8 cellular contexts compared by ENCODE assay signal in the genomic region with DNA sequence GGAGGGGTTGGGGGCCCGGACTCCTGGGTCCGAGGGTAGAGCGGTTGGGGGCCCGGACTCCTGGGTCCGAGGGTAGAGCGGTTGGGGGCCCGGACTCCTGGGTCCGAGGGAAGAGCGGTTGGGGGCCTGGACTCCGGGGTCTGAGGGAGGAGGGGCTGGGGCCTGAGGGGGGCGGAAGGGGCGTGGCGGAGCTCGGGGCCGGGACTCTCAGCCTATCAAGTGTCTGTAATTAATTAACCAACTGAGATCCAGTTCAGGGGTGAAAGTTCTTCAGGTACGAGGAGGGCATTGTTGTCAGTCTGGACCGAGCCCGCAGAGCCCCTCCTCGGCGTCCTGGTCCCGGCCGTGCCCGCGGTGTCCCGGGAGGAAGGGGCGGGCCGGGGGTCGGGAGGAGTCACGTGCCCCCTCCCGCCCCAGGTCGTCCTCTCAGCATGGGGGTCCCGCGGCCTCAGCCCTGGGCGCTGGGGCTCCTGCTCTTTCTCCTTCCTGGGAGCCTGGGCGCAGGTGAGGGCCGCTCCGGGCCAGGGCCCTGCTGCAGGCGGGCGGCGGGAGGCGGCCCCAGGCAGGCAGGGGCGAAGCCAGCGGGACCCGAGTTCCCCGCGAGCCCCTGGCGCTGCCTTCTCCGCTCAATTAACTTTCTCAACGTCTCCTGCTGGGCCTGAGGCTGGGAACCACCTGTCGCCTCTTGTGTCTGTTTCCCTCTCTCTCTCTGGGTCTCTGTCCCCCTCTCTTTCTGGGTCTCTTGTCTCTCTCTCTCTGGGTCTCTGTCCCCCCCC. TPM values are rescaled to one million over a fixed set of nuclear protein-coding genes. Genes with fewer than 3 reads are reported as not detected.
DNase-seq lines count a peak whose midpoint lies in the region; ATAC-seq and TF ChIP-seq lines count a peak whose summit lies in the region.

No MANE protein-coding gene starts in this region.

- H3K27me3 ChIP-seq in H9 (ENCODE audit: insufficient read depth, low read length) (no peaks in the 10 kb centered on the region), ectodermal cell (ENCODE audit: control insufficient read depth, insufficient read depth, low read length, poor library complexity, severe bottlenecking) (no peaks in the 10 kb centered on the region), mononuclear cell (ENCODE audit: insufficient read depth, low read length) (no peaks in the 10 kb centered on the region), upper lobe of left lung (no peaks in the 10 kb centered on the region)

- ATAC-seq in SK-N-SH treated with all-trans-retinoic acid at 6 μM for 48 hours (peak; percentile 84), upper lobe of left lung (ENCODE audit: low FRiP score in 2 of 2) (peak; percentile 71 to 81), HG03521 (IDR thresholded peaks at IDR 0.05; ENCODE audit: unreplicated experiment) (no peak)

- H3K4me2 ChIP-seq in H9 (ENCODE audit: insufficient read depth, insufficient read length, low read length): peak overlapping the region; percentile 51

- H3K4me1 ChIP-seq in H9 (ENCODE audit: insufficient read depth, low read length) (no peaks in the 10 kb centered on the region), ectodermal cell (ENCODE audit: control insufficient read depth, insufficient read depth, low read length) (peaks cover 12% of the 10 kb centered on the region), mononuclear cell (ENCODE audit: insufficient read depth, low read length) (peaks cover 67% of the 10 kb centered on the region), upper lobe of left lung (peaks cover 38 to 51% (median 43%) of the 10 kb centered on the region in 4 donors)

- no peak overlapping the region for H3K9ac ChIP-seq in H9 (ENCODE audit: extremely low read depth, insufficient read length, low read length)

- H3K56ac ChIP-seq in H9 (ENCODE audit: insufficient read length, low read depth, low read length): no peak overlapping the region

- H3K79me2 ChIP-seq in H9 (ENCODE audit: insufficient read depth, low read length): no peaks in the 10 kb centered on the region; the same call in 1 of the 2 replicates

- no peak overlapping the region for H3K14ac ChIP-seq in H9 (ENCODE audit: insufficient read depth, low read length)

- no peak overlapping the region for H2BK120ac ChIP-seq in H9 (ENCODE audit: low read depth, low read length, poor library complexity, severe bottlenecking)

- peaks cover 15% of the 10 kb centered on the region for H3K23me2 ChIP-seq in H9 (ENCODE audit: insufficient read length, low read depth, low read length, poor library complexity, severe bottlenecking)

- TF ChIP-seq POLR2A in upper lobe of left lung (IDR thresholded peaks at IDR 0.05): no peak

- no peak overlapping the region for H4K91ac ChIP-seq in H9 (ENCODE audit: insufficient read length, low read depth, low read length)

- H3K27me3 Mint-ChIP-seq in H9 (ENCODE audit: low read depth): peaks cover 2% of the 10 kb centered on the region; the same call in 1 of the 2 replicates

- peaks cover 6 to 19% (median 13%) of the 10 kb centered on the region in 3 experiments; a peak in 6 of 7 replicates for H3K36me3 Mint-ChIP-seq in H9 (ENCODE audit: insufficient read depth in 1 of 3, low read depth in 3 of 3)

- H2BK5ac ChIP-seq in H9 (ENCODE audit: insufficient read length, low read length): no peak overlapping the region

- H3K79me1 ChIP-seq in H9 (ENCODE audit: insufficient read depth, low read depth, low read length, poor library complexity, severe bottlenecking): no peaks in the 10 kb centered on the region

- H3K4me3 ChIP-seq in AG04449 (ENCODE audit: low read depth, low read length): peak overlapping the region; percentile 56
- peak overlapping the region; percentile 81 for H3K4me3 ChIP-seq in ectodermal cell (ENCODE audit: insufficient read depth, low read depth, low read length)
- H3K4me3 ChIP-seq in mononuclear cell (ENCODE audit: low read length): peak overlapping the region; percentile 64
- peak overlapping the region; percentile 15 to 98 (median 72) for H3K4me3 ChIP-seq in upper lobe of left lung

- H3K9me3 ChIP-seq in H9 (ENCODE audit: control insufficient read depth, low read depth, low read length) (no peaks in the 10 kb centered on the region), ectodermal cell (ENCODE audit: control insufficient read depth, low read length) (no peaks in the 10 kb centered on the region), mononuclear cell (ENCODE audit: low read depth, low read length) (no peaks in the 10 kb centered on the region), upper lobe of left lung (no peaks in the 10 kb centered on the region)

- H3K27ac ChIP-seq in H9 (ENCODE audit: insufficient read length, low read depth, low read length) (no peak overlapping the region), ectodermal cell (ENCODE audit: insufficient read depth, low read depth, low read length, poor library complexity, severe bottlenecking) (no peak overlapping the region), upper lobe of left lung (peak overlapping the region; percentile 90 to 96 (median 95))

- no peaks in the 10 kb centered on the region; a peak in 1 of 5 replicates for H3K9me3 Mint-ChIP-seq in H9

- peaks cover 18 to 26% of the 10 kb centered on the region in 2 experiments for H3K4me1 Mint-ChIP-seq in H9

- no peak overlapping the region for H3K18ac ChIP-seq in H9 (ENCODE audit: insufficient read length, low read depth, low read length)

- TF ChIP-seq CTCF in AG04449 (IDR thresholded peaks at IDR 0.05; ENCODE audit: insufficient read depth, low read length, missing control alignments) (no peak), H9 (conservative IDR thresholded peaks at IDR 0.05) (no peak), upper lobe of left lung (IDR thresholded peaks at IDR 0.05) (no peak)

- DNase-seq in AG04449 (ENCODE audit: low read depth, low spot score) (no peak), H9 (peak; percentile 82), upper lobe of left lung (peak; percentile 59 to 91), amniotic stem cell (lab: John Stamatoyannopoulos, UW) (no peak)

- POLR2A ChIA-PET in AG04449 (lab: Yijun Ruan, JAX): interaction anchor here (0.8 to 0.9 kb wide), 2 partner anchors 14 to 160 kb away, joined by 3 to 6 read pairs; partner anchors contain the start of gene RCN3

- H4K8ac ChIP-seq in H9 (replicated peaks; ENCODE audit: insufficient read length, low read depth, low read length): no peak overlapping the region

- WGBS in H9 (ENCODE audit: extremely low coverage, insufficient read length, low lambda C conversion rate): no CpG with 5 or more reads among the region's 50 CpGs
- 0 to 1% methylated on average over 50 of the region's 50 CpGs for WGBS in ectodermal cell, 2 experiments
- WGBS in upper lobe of left lung, 2 donors: 1 to 3% methylated on average over 7 to 23 of the region's 50 CpGs

- H2BK15ac ChIP-seq in H9 (ENCODE audit: low read depth, low read length): no peak overlapping the region

- H4K5ac ChIP-seq in H9 (ENCODE audit: insufficient read length, low read depth, low read length): no peak overlapping the region

- H3K36me3 ChIP-seq in ectodermal cell (ENCODE audit: control insufficient read depth, insufficient read depth, low read length) (no peaks in the 10 kb centered on the region), upper lobe of left lung (peaks cover 0 to 15% (median 1%) of the 10 kb centered on the region in 4 donors)

- peak overlapping the region; percentile 73 to 89 (median 78); a peak in 5 of 7 replicates for H3K27ac Mint-ChIP-seq in H9

- CTCF ChIA-PET in AG04449 (lab: Yijun Ruan, JAX): interaction anchor here (0.9 to 2.4 kb wide), 3 partner anchors 49 to 166 kb away, joined by 3 to 22 read pairs (median 3); no protein-coding TSS in a partner anchor

- H3T11ph ChIP-seq in H9 (ENCODE audit: low read length): no peak overlapping the region

- no peak overlapping the region for H2BK20ac ChIP-seq in H9 (ENCODE audit: low read depth, low read length, poor library complexity, severe bottlenecking)

- H3K4ac ChIP-seq in H9 (ENCODE audit: low read depth, low read length): no peak overlapping the region

- no peak overlapping the region for H2BK12ac ChIP-seq in H9 (ENCODE audit: insufficient read length, low read depth, low read length)

- TF ChIP-seq EP300 in upper lobe of left lung (IDR thresholded peaks at IDR 0.05): no peak

- H4K20me1 ChIP-seq in H9 (ENCODE audit: control insufficient read depth, insufficient read depth, insufficient read length): no peaks in the 10 kb centered on the region

- H2AFZ ChIP-seq in H9 (ENCODE audit: low read length): no peak overlapping the region

- no peak overlapping the region for H3K23ac ChIP-seq in H9 (ENCODE audit: insufficient read length, low read depth, low read length)

- peak overlapping the region; percentile 73 to 91 for H3K4me3 Mint-ChIP-seq in H9

- no peak overlapping the region for H2AK5ac ChIP-seq in H9 (ENCODE audit: insufficient read length, low read length)

TF ChIP-seq in SK-N-SH treated with all-trans-retinoic acid at 6 μM for 48 hours, 23 proteins besides CTCF, POLR2A, EP300 and RAD21:
- TF ChIP-seq SNAI2 (CRISPR knock-in tag; IDR thresholded peaks at IDR 0.05): no peak

RNA-seq across cellular contexts. Expression of gene FCGRT, which starts 0.7 kb away (rescaled TPM):
- 41.1 and 45.4 TPM in 2 replicates for total RNA-seq in H9 (2021)
- polyA plus RNA-seq in ectodermal cell (2013, experiment 1 of 4): 37.8 TPM
- 39.4 TPM for polyA plus RNA-seq in ectodermal cell (2013, experiment 2 of 4)
- polyA plus RNA-seq in ectodermal cell (2013, experiment 3 of 4): 31.9 TPM
- polyA plus RNA-seq in ectodermal cell (2013, experiment 4 of 4): 34.0 TPM
- total RNA-seq in mononuclear cell: 123 TPM
- 100 to 1,000 TPM; 175 to 466 (median 328) TPM for total RNA-seq in upper lobe of left lung

RNA-seq across cellular contexts. Expression of gene RCN3, which starts 14.6 kb away (rescaled TPM):
- 14.5 and 15.0 TPM in 2 replicates for total RNA-seq in H9 (2021)
- 12.5 TPM for polyA plus RNA-seq in ectodermal cell (2013, experiment 1 of 4)
- polyA plus RNA-seq in ectodermal cell (2013, experiment 2 of 4): 8.7 TPM
- polyA plus RNA-seq in ectodermal cell (2013, experiment 3 of 4): 8.0 TPM
- polyA plus RNA-seq in ectodermal cell (2013, experiment 4 of 4): 8.7 TPM
- total RNA-seq in mononuclear cell: 1.6 TPM
- total RNA-seq in upper lobe of left lung: 10 to 100 TPM in 5 of 6 donors, 1 to 10 TPM in 1; 5.9 to 82.8 (median 26.6) TPM

RNA-seq across cellular contexts. Expression of gene RPS11, which starts 16.9 kb away (rescaled TPM):
- total RNA-seq in H9 (2021) (2,503 and 2,512 TPM in 2 replicates), mononuclear cell (8,046 TPM), upper lobe of left lung (1,000 to 10,000 TPM; 1,447 to 3,855 (median 1,708) TPM)
- 2,878 TPM for polyA plus RNA-seq in ectodermal cell (2013, experiment 1 of 4)
- polyA plus RNA-seq in ectodermal cell (2013, experiment 2 of 4): 2,841 TPM
- 3,483 TPM for polyA plus RNA-seq in ectodermal cell (2013, experiment 3 of 4)
- polyA plus RNA-seq in ectodermal cell (2013, experiment 4 of 4): 4,055 TPM

RNA-seq across cellular contexts. Expression of gene RPL13A, which starts 25.8 kb away (rescaled TPM):
- total RNA-seq in H9 (2021) (3,286 and 3,356 TPM in 2 replicates), mononuclear cell (4,457 TPM), upper lobe of left lung (1,000 to 10,000 TPM in 4 of 6 donors, 100 to 1,000 TPM in 2; 974 to 2,595 (median 1,696) TPM)
- 3,037 TPM for polyA plus RNA-seq in ectodermal cell (2013, experiment 1 of 4)
- 3,018 TPM for polyA plus RNA-seq in ectodermal cell (2013, experiment 2 of 4)
- 3,545 TPM for polyA plus RNA-seq in ectodermal cell (2013, experiment 3 of 4)
- polyA plus RNA-seq in ectodermal cell (2013, experiment 4 of 4): 4,031 TPM

RNA-seq across cellular contexts. Expression of gene FLT3LG, which starts 39.1 kb away (rescaled TPM):
- total RNA-seq in H9 (2021): 2.1 and 2.6 TPM in 2 replicates
- 2.0 TPM for polyA plus RNA-seq in ectodermal cell (2013, experiment 1 of 4)
- polyA plus RNA-seq in ectodermal cell (2013, experiment 2 of 4): 2.8 TPM
- 2.3 TPM for polyA plus RNA-seq in ectodermal cell (2013, experiment 3 of 4)
- 3.4 TPM for polyA plus RNA-seq in ectodermal cell (2013, experiment 4 of 4)
- total RNA-seq in mononuclear cell: 49.6 TPM
- 10 to 100 TPM in 3 of 6 donors, 1 to 10 TPM in 3; 4.3 to 19.9 (median 9.9) TPM for total RNA-seq in upper lobe of left lung

Comparison
In these comparisons a context has a peak if more than half of its experiments do, and no peak if none do; other contexts are left out.
1. DNase-seq: peak in H9 (single experiment) and upper lobe of left lung (2 of 2); none in AG04449 (single experiment) and amniotic stem cell (single experiment).
2. H3K27ac ChIP-seq: peak in upper lobe of left lung (4 of 4); none in H9 (single experiment) and ectodermal cell (single experiment).
3. Peak in every context shown above with its lines, with median percentiles within 50 percentile points of each other: H3K4me3 ChIP-seq.